In the genomic region with DNA sequence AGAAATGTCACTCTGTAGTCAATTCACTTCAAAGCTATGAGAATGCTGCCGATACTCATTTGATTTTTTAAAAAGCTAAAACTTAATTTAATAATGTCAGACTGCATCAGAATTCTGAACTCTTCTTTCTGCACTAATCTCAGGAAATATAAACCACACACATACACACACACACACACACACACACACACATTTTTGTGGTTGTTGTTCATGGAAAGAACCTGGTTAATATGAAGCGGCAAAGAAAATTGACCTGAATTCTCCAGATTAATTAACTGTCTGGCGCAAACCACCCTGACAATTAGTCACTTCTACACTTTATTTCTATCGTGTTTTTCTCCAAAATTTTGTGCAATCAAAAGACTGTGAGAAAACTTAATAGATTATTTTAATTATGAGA, we compare ENCODE assay signal across 22 cellular contexts.
DNase-seq lines count a peak whose midpoint lies in the region.
"Had no signal": no experiment of that assay in that cellular context is flagged by ENCODE, and none has a peak within 500 bp of the region (broad histone marks: within the 10 kb centered on the region; RNA-seq: fewer than 3 reads in every experiment).

No MANE protein-coding gene starts in this region.

- H3K9ac ChIP-seq in BLaER1 treated with 17β-estradiol and CSF1 and Interleukin-3, amounts not matched to agents 10 nM and 100 nM, result no peak overlapping the region

- no peak overlapping the region for H3K4me3 ChIP-seq in BLaER1 treated with 17β-estradiol and CSF1 and Interleukin-3, amounts not matched to agents 10 nM and 100 nM
- H3K4me3 ChIP-seq: GM12878 had no signal

- H3K27ac ChIP-seq in BLaER1 treated with 17β-estradiol and CSF1 and Interleukin-3, amounts not matched to agents 10 nM and 100 nM, result no peak overlapping the region

- no peaks in the 10 kb centered on the region for H3K27me3 ChIP-seq in BLaER1 treated with 17β-estradiol and CSF1 and Interleukin-3, amounts not matched to agents 10 nM and 100 nM
- H3K27me3 ChIP-seq: BE2C had no signal

- no peaks in the 10 kb centered on the region for H4K20me1 ChIP-seq in BLaER1 treated with 17β-estradiol and CSF1 and Interleukin-3, amounts not matched to agents 10 nM and 100 nM

- no peaks in the 10 kb centered on the region for H3K9me3 ChIP-seq in BLaER1 treated with 17β-estradiol and CSF1 and Interleukin-3, amounts not matched to agents 10 nM and 100 nM (replicated peaks in 1 of 11)
- H3K9me3 ChIP-seq: BE2C had no signal

- peaks cover 0 to 16% (median 5%) of the 10 kb centered on the region in 10 experiments; a peak in 9 of 20 replicates for H3K4me1 ChIP-seq in BLaER1 treated with 17β-estradiol and CSF1 and Interleukin-3, amounts not matched to agents 10 nM and 100 nM
- H3K4me1 ChIP-seq: BE2C had no signal

- H3K4me2 ChIP-seq in BLaER1 treated with 17β-estradiol and CSF1 and Interleukin-3, amounts not matched to agents 10 nM and 100 nM, result peak overlapping the region in 7 of 11 experiments; percentile 12 to 48 (median 21); a peak in 10 of 22 replicates

- DNase-seq in astrocyte of the hippocampus (ENCODE audit: low read depth, low spot score) (peak; percentile 60), iris pigment epithelial cell (ENCODE audit: low read depth) (peak; percentile 7), cortex of kidney (lab: John Stamatoyannopoulos, UW) (no peak), dedifferentiated amniotic fluid mesenchymal stem cell (ENCODE audit: extremely low spot score) (no peak), iPS-NIHi11 (ENCODE audit: low spot score) (no peak)
- DNase-seq: 8988T; ACHN; BE2C; C1 segment of cervical spinal cord; CD4-positive, alpha-beta memory T cell; CD4-positive, CD25-positive, alpha-beta regulatory T cell; CD8-positive, alpha-beta memory T cell; COR-L47; DMS 273 treated with DMSO at 0.1 percent for 48 hours; DMS153; DMS53; DMS79; DND-41; EL; GDM1 had no signal

- no peaks in the 10 kb centered on the region for H3K36me3 ChIP-seq in BLaER1 treated with 17β-estradiol and CSF1 and Interleukin-3, amounts not matched to agents 10 nM and 100 nM
- H3K36me3 ChIP-seq: BE2C had no signal

Comparison
In these comparisons a context has a peak if more than half of its experiments do, and no peak if none do; other contexts are left out.
1. DNase-seq: peak in astrocyte of the hippocampus (single experiment) and iris pigment epithelial cell (single experiment); none in cortex of kidney (single experiment), dedifferentiated amniotic fluid mesenchymal stem cell (single experiment) and iPS-NIHi11 (single experiment).